In genomic region chr12:48681738-48682532, GRCh38 we compare ENCODE assay signal across 8 cellular contexts. TPM values are rescaled to one million over a fixed set of nuclear protein-coding genes. Genes with fewer than 3 reads are reported as not detected.
DNase-seq lines count a peak whose midpoint lies in the region; ATAC-seq and TF ChIP-seq lines count a peak whose summit lies in the region.

TSS of gene KANSL2 (minus strand) at chr12:48682238. CDS start at chr12:48681632, 606 bp downstream.

- H3K4me3 ChIP-seq in GM12875 (ENCODE audit: low read depth, low read length) (peak within 1 kb of the TSS; percentile 97), adipocyte (ENCODE audit: low read length) (peak within 1 kb of the TSS; percentile 92), parathyroid adenoma (ENCODE audit: low read depth, low read length) (peak within 1 kb of the TSS; percentile 95), tibial nerve (peak within 1 kb of the TSS; percentile 86 to 99 (median 94))

- ATAC-seq in HG02798 (IDR thresholded peaks at IDR 0.05; ENCODE audit: poor library complexity, unreplicated experiment) (peak; percentile 99), Right ventricle myocardium superior (ENCODE audit: poor library complexity) (peak; percentile 98)

- H3K4me1 ChIP-seq in adipocyte (ENCODE audit: control insufficient read depth, insufficient read depth, low read length) (peaks cover 41% of the 10 kb centered on the region), parathyroid adenoma (peaks cover 22% of the 10 kb centered on the region), tibial nerve (peaks cover 0 to 49% (median 30%) of the 10 kb centered on the region in 4 donors)

- H3K27me3 ChIP-seq in adipocyte (replicated peaks; ENCODE audit: control insufficient read depth, insufficient read depth, low read length) (no peaks in the 10 kb centered on the region), parathyroid adenoma (ENCODE audit: control insufficient read depth, insufficient read depth, low read length) (no peaks in the 10 kb centered on the region), tibial nerve (no peaks in the 10 kb centered on the region)

- peak; percentile 94 to 98 for TF ChIP-seq POLR2A in tibial nerve (IDR thresholded peaks at IDR 0.05)

- H3K9me3 ChIP-seq in adipocyte (ENCODE audit: control insufficient read depth, low read length) (no peaks in the 10 kb centered on the region), parathyroid adenoma (ENCODE audit: control insufficient read depth, low read length) (no peaks in the 10 kb centered on the region), tibial nerve (no peaks in the 10 kb centered on the region)

- H3K9ac ChIP-seq in adipocyte (ENCODE audit: low read length) = peak within 1 kb of the TSS; percentile 98
- peak within 1 kb of the TSS; percentile 93 for H3K9ac ChIP-seq in parathyroid adenoma

- DNase-seq in NCI-H1436 (lab: John Stamatoyannopoulos, UW) (peak; percentile 97), T follicular helper cell (ENCODE audit: low read depth) (peak; percentile 97), adipocyte (ENCODE audit: low read depth) (peak; percentile 100), Right ventricle myocardium superior (peak; percentile 98), tibial nerve (ENCODE audit: low spot score in 2 of 2) (peak; percentile 97 to 98)

- peaks cover 40% of the 10 kb centered on the region for H3K79me2 ChIP-seq in parathyroid adenoma

- WGBS in tibial nerve, 2 donors = 0% methylated on average over 16 to 61 of the region's 63 CpGs

- H3K4me2 ChIP-seq in parathyroid adenoma (ENCODE audit: low read length) = peak within 1 kb of the TSS; percentile 93

- H3K27ac ChIP-seq in parathyroid adenoma = peak within 1 kb of the TSS; percentile 96
- H3K27ac ChIP-seq in tibial nerve = peak within 1 kb of the TSS; percentile 47 to 93 (median 90)

- H3K36me3 ChIP-seq in adipocyte (ENCODE audit: control insufficient read depth, insufficient read depth, low read length, severe bottlenecking) (peaks cover 32% of the 10 kb centered on the region), parathyroid adenoma (ENCODE audit: control insufficient read depth, insufficient read depth, low read length) (no peaks in the 10 kb centered on the region), tibial nerve (peaks cover 0 to 19% (median 0%) of the 10 kb centered on the region in 3 donors)

- TF ChIP-seq CTCF in GM12875 (IDR thresholded peaks at IDR 0.05; ENCODE audit: borderline replicate concordance, insufficient read depth, low read depth, low read length) = no peak
- peak; percentile 9 for TF ChIP-seq CTCF in parathyroid adenoma (IDR thresholded peaks at IDR 0.05)
- peak in 2 of 5 experiments; percentile 37 to 39 for TF ChIP-seq CTCF in tibial nerve (IDR thresholded peaks at IDR 0.05)

- H2AFZ ChIP-seq in parathyroid adenoma = peak within 1 kb of the TSS; percentile 99

- intact Hi-C loops in Right ventricle myocardium superior (cut with DNase I) = no loop called here

- TF ChIP-seq EP300 in tibial nerve (IDR thresholded peaks at IDR 0.05) = peak; percentile 79 to 99

RNA-seq across cellular contexts. Expression of gene KANSL2, which starts in this region (rescaled TPM):
- total RNA-seq in Right ventricle myocardium superior (17.3 TPM), tibial nerve (100 to 1,000 TPM in 1 of 4 donors, 10 to 100 TPM in 3; 58.4 to 101 (median 69.4) TPM)

Comparison
In these comparisons a context has a peak if more than half of its experiments do, and no peak if none do; other contexts are left out.
1. Peak in every context shown above with its lines: DNase-seq, ATAC-seq, H3K4me3 ChIP-seq and H3K27ac ChIP-seq.